ENCODE assay signal across 9 cellular contexts in genomic region chr7:86814980-86815379, GRCh38.
DNase-seq lines count a peak whose midpoint lies in the region; ATAC-seq, FAIRE-seq and TF ChIP-seq lines count a peak whose summit lies in the region.
"Had no signal": no experiment of that assay in that cellular context is flagged by ENCODE, and none has a peak within 500 bp of the region (broad histone marks: within the 10 kb centered on the region; RNA-seq: fewer than 3 reads in every experiment).

No MANE protein-coding gene starts in this region.

- H3K9ac ChIP-seq in GM23248: no peak overlapping the region

- DNase-seq in Caco-2 (peak in 1 of 2 experiments; percentile 32), GM23248 (peak; percentile 26), NCI-H82 treated with DMSO at 0.1 percent for 48 hours (lab: John Stamatoyannopoulos, UW; ENCODE audit: unreplicated experiment) (peak; percentile 28), fibroblast of peridontal ligament (ENCODE audit: extremely low read depth) (peak; percentile 1), upper lobe of right lung (no peak), activated gamma-delta T cell (lab: John Stamatoyannopoulos, UW) (no peak), RCC 7860 (ENCODE audit: low spot score) (no peak), germinal center (ENCODE audit: low spot score) (no peak)

- no peaks in the 10 kb centered on the region for H3K27me3 Mint-ChIP-seq in Caco-2 (ENCODE audit: insufficient read depth, unreplicated experiment)

- no peaks in the 10 kb centered on the region for H3K27me3 ChIP-seq in Caco-2 (replicated peaks; ENCODE audit: control insufficient read depth, insufficient read depth, low read length)
- no peaks in the 10 kb centered on the region for H3K27me3 ChIP-seq in GM23248 (replicated peaks; ENCODE audit: insufficient read depth)
- H3K27me3 ChIP-seq in upper lobe of right lung: no peaks in the 10 kb centered on the region

- FAIRE-seq in RCC 7860 (lab: Jason Lieb, UNC): no peak
- FAIRE-seq: colon had no signal

- TF ChIP-seq CTCF in Caco-2 (IDR thresholded peaks at IDR 0.05; ENCODE audit: insufficient read depth in 1 of 2, low read depth in 1 of 2, low read length in 1 of 2, severe bottlenecking in 1 of 2, unreplicated experiment in 1 of 2) (peak; percentile 51 to 61), upper lobe of right lung (IDR thresholded peaks at IDR 0.05) (peak; percentile 25)

- BruUV-seq in Caco-2 (replicated peaks; lab: Mats Ljungman, UMichigan): no TSS peak

- H3K36me3 Mint-ChIP-seq in Caco-2 (ENCODE audit: insufficient read depth, unreplicated experiment): no peaks in the 10 kb centered on the region

- H3K4me3 ChIP-seq in Caco-2 (ENCODE audit: low read depth, low read length): no peak overlapping the region
- no peak overlapping the region for H3K4me3 ChIP-seq in GM23248
- H3K4me3 ChIP-seq in upper lobe of right lung: no peak overlapping the region

- ATAC-seq in upper lobe of right lung: no peak

- H3K36me3 ChIP-seq in Caco-2 (ENCODE audit: control insufficient read depth, insufficient read depth, low read length) (no peaks in the 10 kb centered on the region), GM23248 (ENCODE audit: low read depth) (no peaks in the 10 kb centered on the region), upper lobe of right lung (no peaks in the 10 kb centered on the region)

- no peaks in the 10 kb centered on the region for H4K20me1 ChIP-seq in GM23248 (ENCODE audit: insufficient read depth)

- in situ Hi-C loops in GM23248 (cut with MboI): no loop called here

- no peaks in the 10 kb centered on the region for H3K79me2 ChIP-seq in GM23248 (ENCODE audit: insufficient read depth)

- no peaks in the 10 kb centered on the region for H3K9me3 Mint-ChIP-seq in Caco-2 (ENCODE audit: unreplicated experiment)

- no peaks in the 10 kb centered on the region for H3F3A ChIP-seq in GM23248 (ENCODE audit: insufficient read depth)

- no peaks in the 10 kb centered on the region for H3K4me1 Mint-ChIP-seq in Caco-2 (ENCODE audit: low read depth, unreplicated experiment)

- POLR2A ChIA-PET in Caco-2 (lab: Charles Lee): no interaction called here

- CTCF ChIA-PET in Caco-2 (lab: Charles Lee): interaction anchor here (0.6 to 1.4 kb wide), 5 partner anchors 9 to 345 kb away, joined by 3 to 12 read pairs (median 4); no protein-coding TSS in a partner anchor

- H3K4me2 ChIP-seq in GM23248 (ENCODE audit: unreplicated experiment): no peak overlapping the region

- H3K9me3 ChIP-seq in Caco-2 (no peaks in the 10 kb centered on the region), GM23248 (ENCODE audit: low read depth) (no peaks in the 10 kb centered on the region), upper lobe of right lung (no peaks in the 10 kb centered on the region)

- H3K27ac ChIP-seq in GM23248 (no peak overlapping the region), upper lobe of right lung (no peak overlapping the region)

- 2 to 4% methylated on average over 4 of the region's 4 CpGs for WGBS in GM23248 (ENCODE audit: low coverage in 1 of 2, low lambda C conversion rate in 2 of 2, missing lambda C conversion rate in 2 of 2), 2 experiments

- H3K4me3 Mint-ChIP-seq in Caco-2 (ENCODE audit: unreplicated experiment): no peak overlapping the region

- H3K4me1 ChIP-seq in Caco-2: no peaks in the 10 kb centered on the region
- no peaks in the 10 kb centered on the region for H3K4me1 ChIP-seq in GM23248 (ENCODE audit: insufficient read depth)
- H3K4me1 ChIP-seq in upper lobe of right lung: no peaks in the 10 kb centered on the region

- H3K9me2 ChIP-seq in GM23248 (ENCODE audit: insufficient read depth): no peaks in the 10 kb centered on the region

- H2AFZ ChIP-seq in GM23248: peak overlapping the region; percentile 22; the same call in 1 of the 2 replicates

- H3K27ac Mint-ChIP-seq in Caco-2 (ENCODE audit: unreplicated experiment): no peak overlapping the region

- intact Hi-C loops in Caco-2 (cut with micrococcal nuclease; ENCODE audit: unreplicated experiment): loop anchor here (1.0 to 2.0 kb wide), 5 partner anchors 31 to 214 kb away; no protein-coding TSS in a partner anchor
- intact Hi-C loops in upper lobe of right lung (cut with DNase I): no loop called here

Comparison
In these comparisons a context has a peak if more than half of its experiments do, and no peak if none do; other contexts are left out.
1. DNase-seq: peak in GM23248 (single experiment), NCI-H82 treated with DMSO at 0.1 percent for 48 hours (single experiment) and fibroblast of peridontal ligament (single experiment); none in upper lobe of right lung (single experiment), activated gamma-delta T cell (single experiment), RCC 7860 (single experiment) and germinal center (single experiment).